Comparison of ENCODE assay signal across 2 cellular contexts in the genomic region with DNA sequence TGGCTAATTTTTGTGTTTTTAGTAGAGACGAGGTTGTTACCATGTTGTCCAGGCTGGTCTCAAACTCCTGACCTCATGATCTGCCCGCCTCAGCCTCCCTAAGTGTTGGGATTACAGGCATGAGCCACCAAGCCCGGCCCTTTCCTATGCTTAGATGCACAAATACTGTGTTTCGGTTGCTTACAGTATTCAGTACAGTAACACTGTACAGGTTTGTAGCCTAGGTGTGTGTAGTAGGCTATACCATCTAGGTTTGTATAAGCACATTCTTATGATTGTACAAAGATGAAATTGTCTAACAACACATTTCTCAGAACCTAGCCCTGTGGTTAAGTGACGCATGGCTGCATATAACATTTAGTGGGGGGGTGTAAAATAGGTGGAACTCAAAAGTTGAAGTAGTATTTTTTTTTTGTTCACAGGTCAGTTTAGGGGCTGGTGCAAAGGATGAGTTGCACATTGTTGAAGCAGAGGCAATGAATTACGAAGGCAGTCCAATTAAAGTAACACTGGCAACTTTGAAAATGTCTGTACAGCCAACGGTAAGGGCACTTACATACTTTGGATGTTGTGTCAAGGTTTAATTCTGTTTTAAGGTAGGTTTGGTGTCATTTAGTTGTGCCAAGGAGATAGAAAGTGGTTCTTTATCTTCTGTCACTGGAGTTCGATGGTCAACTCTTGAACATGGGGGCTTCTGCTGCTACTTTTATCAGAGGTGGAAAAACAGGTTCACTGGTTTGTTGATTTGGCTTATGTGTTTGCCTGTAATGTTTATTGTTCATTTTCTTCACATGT.
TF ChIP-seq lines count a peak whose summit lies in the region.

No MANE protein-coding gene starts in this region.

TF ChIP-seq in SK-N-SH, 30 proteins besides CTCF, POLR2A, EP300 and RAD21 (continued from another document):
- TF ChIP-seq ZBTB33 (IDR thresholded peaks at IDR 0.05; ENCODE audit: borderline replicate concordance, low read depth) (no peak), TEAD4 (IDR thresholded peaks at IDR 0.05; ENCODE audit: borderline replicate concordance, insufficient read depth) (no peak), PBX3 (IDR thresholded peaks at IDR 0.05) (no peak), FOSL2 (IDR thresholded peaks at IDR 0.05; ENCODE audit: borderline replicate concordance, low read depth) (no peak), FOXM1 (IDR thresholded peaks at IDR 0.05; ENCODE audit: low read depth) (no peak), RCOR1 (IDR thresholded peaks at IDR 0.05; ENCODE audit: low read length) (no peak), RXRA (IDR thresholded peaks at IDR 0.05; ENCODE audit: borderline replicate concordance, low read depth) (no peak), CHD2 (IDR thresholded peaks at IDR 0.05; ENCODE audit: low read length, partially characterized antibody) (no peak), MEF2A (IDR thresholded peaks at IDR 0.05; ENCODE audit: borderline replicate concordance, low read depth) (no peak), SMC3 (IDR thresholded peaks at IDR 0.05; ENCODE audit: low read depth, low read length) (no peak)
- TF ChIP-seq, protein P1, sequence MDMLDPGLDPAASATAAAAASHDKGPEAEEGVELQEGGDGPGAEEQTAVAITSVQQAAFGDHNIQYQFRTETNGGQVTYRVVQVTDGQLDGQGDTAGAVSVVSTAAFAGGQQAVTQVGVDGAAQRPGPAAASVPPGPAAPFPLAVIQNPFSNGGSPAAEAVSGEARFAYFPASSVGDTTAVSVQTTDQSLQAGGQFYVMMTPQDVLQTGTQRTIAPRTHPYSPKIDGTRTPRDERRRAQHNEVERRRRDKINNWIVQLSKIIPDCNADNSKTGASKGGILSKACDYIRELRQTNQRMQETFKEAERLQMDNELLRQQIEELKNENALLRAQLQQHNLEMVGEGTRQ (IDR thresholded peaks at IDR 0.05; ENCODE audit: borderline replicate concordance, low read depth, low read length) = no peak
TF ChIP-seq in SK-N-SH: peak in this region for 0.

TF ChIP-seq in SK-N-SH treated with all-trans-retinoic acid at 6 μM for 48 hours, 23 proteins besides CTCF, POLR2A, EP300 and RAD21 (continued from another document):
- TF ChIP-seq TSHZ2 (CRISPR knock-in tag; IDR thresholded peaks at IDR 0.05) = no peak
- no peak for TF ChIP-seq PPARA (CRISPR knock-in tag; IDR thresholded peaks at IDR 0.05; ENCODE audit: borderline replicate concordance)
- TF ChIP-seq ZFP3 (CRISPR knock-in tag; IDR thresholded peaks at IDR 0.05) = no peak
